Comparison of ENCODE assay signal across 30 cellular contexts in genomic region chr4:113832795-113833194, GRCh38.
"Had no signal": no experiment of that assay in that cellular context is flagged by ENCODE, and none has a peak within 500 bp of the region (broad histone marks: within the 10 kb centered on the region; RNA-seq: fewer than 3 reads in every experiment).

No MANE protein-coding gene starts in this region.

- H3K36me3 ChIP-seq: breast epithelium, left ventricle myocardium inferior, neutrophil, ovary had no signal

- ATAC-seq: activated CD4-positive, alpha-beta T cell treated with anti-CD3 and anti-CD28 coated beads for 36 hours; activated T-cell treated with anti-CD3 and anti-CD28 coated beads, Interleukin-2, amount 50 U/mL, for 4 hours; effector memory CD8-positive, alpha-beta T cell; esophagus mucosa; psoas muscle; right cardiac atrium; stimulated activated naive CD8-positive, alpha-beta T cell treated with anti-CD3 and anti-CD28 coated beads, Interleukin-15, Interleukin-2, amounts not matched to agents 100 U/mL and 50 U/mL, for 24 hours had no signal

- H3K36me3 Mint-ChIP-seq: mesothelial cell of epicardium had no signal

- H3K27ac Mint-ChIP-seq: activated B cell treated with CpG ODN at 0.5 μM for 24 hours; activated CD4-positive, alpha-beta T cell treated with anti-CD3 and anti-CD28 coated beads for 36 hours; activated naive CD8-positive, alpha-beta T cell treated with anti-CD3 and anti-CD28 coated beads for 36 hours; activated T-helper 2 cell treated with anti-CD3 and anti-CD28 coated beads, Interferon-gamma antibody, Interleukin-2, Interleukin-4, amounts not matched to agents 10 μg/mL and 5 μg/mL and 100 μg/mL, durations not matched to agents 14 hours and 24 hours and 36 hours; effector memory CD8-positive, alpha-beta T cell; mesothelial cell of epicardium; nephron had no signal

- H3K9me3 ChIP-seq: breast epithelium, left ventricle myocardium inferior, neutrophil, ovary, psoas muscle had no signal

- H3K4me2 ChIP-seq: hepatocyte had no signal

- H3K9me3 Mint-ChIP-seq: activated B cell treated with CpG ODN at 0.5 μM for 24 hours; activated naive CD8-positive, alpha-beta T cell treated with anti-CD3 and anti-CD28 coated beads for 36 hours; activated T-cell treated with anti-CD3 and anti-CD28 coated beads, Interleukin-2, amount 50 U/mL, for 4 hours; activated T-helper 2 cell treated with anti-CD3 and anti-CD28 coated beads, Interferon-gamma antibody, Interleukin-2, Interleukin-4, amounts not matched to agents 10 μg/mL and 5 μg/mL and 100 μg/mL, durations not matched to agents 14 hours and 24 hours and 36 hours; central memory CD8-positive, alpha-beta T cell; effector memory CD8-positive, alpha-beta T cell; mesothelial cell of epicardium; nephron had no signal

- H3K27me3 ChIP-seq: breast epithelium, hepatocyte, neutrophil, ovary had no signal

- H3K27me3 Mint-ChIP-seq: activated B cell treated with CpG ODN at 0.5 μM for 24 hours had no signal

- FAIRE-seq: colon, endothelial cell of umbilical vein, TTC549 had no signal

- H2AFZ ChIP-seq: hepatocyte had no signal

- H3K27ac ChIP-seq: breast epithelium, hepatocyte, left ventricle myocardium inferior, neutrophil, ovary, psoas muscle had no signal

- H3K4me1 ChIP-seq: breast epithelium, psoas muscle had no signal

- DNase-seq: activated B cell treated with CpG ODN at 0.5 μM for 24 hours; activated CD4-positive, alpha-beta T cell treated with anti-CD3 and anti-CD28 coated beads for 36 hours; activated CD4-positive, alpha-beta T cell treated with anti-CD3 and anti-CD28 coated beads, Interleukin-2, amount 50 U/mL, for 4 hours; activated CD8-positive, alpha-beta memory T cell treated with anti-CD3 and anti-CD28 coated beads, Interleukin-2, amount 50 U/mL, for 48 hours; activated naive CD4-positive, alpha-beta T cell treated with Interleukin-2 at 50 U/mL for 16 hours; activated naive CD8-positive, alpha-beta T cell treated with anti-CD3 and anti-CD28 coated beads for 36 hours; activated T-cell treated with anti-CD3 and anti-CD28 coated beads, Interleukin-2, amount 50 U/mL, for 4 hours; dorsolateral prefrontal cortex; effector memory CD8-positive, alpha-beta T cell; foreskin melanocyte; glutamatergic neuron; kidney glomerular epithelial cell; left ventricle myocardium inferior; ovary; psoas muscle; right cardiac atrium; stimulated activated CD4-positive, alpha-beta T cell treated with anti-CD3 and anti-CD28 coated beads, Interleukin-12 subunit alpha, Interleukin-12 subunit beta, amount 100 ng/mL, for 4 hours; stimulated activated CD4-positive, alpha-beta T cell treated with anti-CD3 and anti-CD28 coated beads, Interleukin-4, amount 100 ng/mL, for 4 hours; stimulated activated naive CD8-positive, alpha-beta T cell treated with anti-CD3 and anti-CD28 coated beads, Interleukin-15, Interleukin-2, amounts not matched to agents 100 U/mL and 50 U/mL, for 24 hours had no signal

- H3K4me3 Mint-ChIP-seq: activated B cell treated with CpG ODN at 0.5 μM for 24 hours; activated CD4-positive, alpha-beta T cell treated with anti-CD3 and anti-CD28 coated beads for 36 hours; activated naive CD8-positive, alpha-beta T cell treated with anti-CD3 and anti-CD28 coated beads for 36 hours; activated T-cell treated with anti-CD3 and anti-CD28 coated beads, Interleukin-2, amount 50 U/mL, for 4 hours; central memory CD8-positive, alpha-beta T cell; effector memory CD8-positive, alpha-beta T cell; mesothelial cell of epicardium; nephron had no signal

- H3K79me2 ChIP-seq: hepatocyte had no signal

- H3K4me3 ChIP-seq: breast epithelium, dorsolateral prefrontal cortex, hepatocyte, left ventricle myocardium inferior, ovary, psoas muscle had no signal

- H3K4me1 Mint-ChIP-seq: central memory CD8-positive, alpha-beta T cell had no signal
